In genomic region chr10:16867556-16867955, GRCh38 we compare ENCODE assay signal across 15 cellular contexts. TPM values are rescaled to one million over a fixed set of nuclear protein-coding genes. Genes with fewer than 3 reads are reported as not detected.
DNase-seq lines count a peak whose midpoint lies in the region; ATAC-seq and TF ChIP-seq lines count a peak whose summit lies in the region.
"Had no signal": no experiment of that assay in that cellular context is flagged by ENCODE, and none has a peak within 500 bp of the region (broad histone marks: within the 10 kb centered on the region; RNA-seq: fewer than 3 reads in every experiment).

No MANE protein-coding gene starts in this region.

- no peaks in the 10 kb centered on the region for H3K36me3 Mint-ChIP-seq in endothelial cell (ENCODE audit: low read depth, unreplicated experiment)

- H3K18ac ChIP-seq in mesendoderm (ENCODE audit: low read length), result no peak overlapping the region

- no peaks in the 10 kb centered on the region for H3K9me3 Mint-ChIP-seq in endothelial cell (ENCODE audit: unreplicated experiment)

- H3K36me3 ChIP-seq in mesendoderm (ENCODE audit: control insufficient read depth, insufficient read depth, low read length), result no peaks in the 10 kb centered on the region
- H3K36me3 ChIP-seq: BLaER1, MG63, pancreas, suprapubic skin, WERI-Rb-1 had no signal

- ATAC-seq in GM21717 (IDR thresholded peaks at IDR 0.05; ENCODE audit: unreplicated experiment) (no peak), GM18517 (IDR thresholded peaks at IDR 0.05; ENCODE audit: unreplicated experiment) (no peak)
- ATAC-seq: left ventricle myocardium superior, pancreas had no signal

- no peak overlapping the region for H2BK5ac ChIP-seq in mesendoderm (ENCODE audit: low read length)

- no peak for TF ChIP-seq CTCF in endothelial cell (IDR thresholded peaks at IDR 0.05; ENCODE audit: unreplicated experiment)

- H3K27ac ChIP-seq in mesendoderm (ENCODE audit: low read depth, low read length), result peak overlapping the region; percentile 17
- H3K27ac ChIP-seq: BLaER1, pancreas, suprapubic skin, WERI-Rb-1 had no signal

- no CpG with 5 or more reads among the region's 2 CpGs for WGBS in mesendoderm (ENCODE audit: extremely low coverage, insufficient coverage, low lambda C conversion rate)

- DNase-seq in Caki2 (ENCODE audit: low read depth) (peak; percentile 46), M059J (ENCODE audit: low read depth) (peak; percentile 80), endothelial cell (ENCODE audit: low spot score) (no peak), mesendoderm (peak; percentile 42), NCI-H446 (lab: John Stamatoyannopoulos, UW) (no peak), GDM1 (lab: John Stamatoyannopoulos, UW) (no peak)
- DNase-seq: left ventricle myocardium superior, MG63, NCI-H446 treated with DMSO at 0.1 percent for 48 hours, pancreas, WERI-Rb-1 had no signal

- H3K79me2 ChIP-seq in mesendoderm (ENCODE audit: control insufficient read depth, insufficient read depth, low read length), result no peaks in the 10 kb centered on the region

- H3K27ac Mint-ChIP-seq in endothelial cell (ENCODE audit: unreplicated experiment), result peak overlapping the region; percentile 58

- H4K5ac ChIP-seq in mesendoderm (ENCODE audit: low read length), result no peak overlapping the region

- H3K23ac ChIP-seq in mesendoderm (ENCODE audit: low read length), result no peak overlapping the region

- no peak overlapping the region for H3K4me2 ChIP-seq in mesendoderm (ENCODE audit: low read length)
- H3K4me2 ChIP-seq: BLaER1 had no signal

- no peak overlapping the region for H2BK15ac ChIP-seq in mesendoderm (replicated peaks; ENCODE audit: low read depth)

- no peaks in the 10 kb centered on the region for H3K79me1 ChIP-seq in mesendoderm (ENCODE audit: low read length)

- no peak overlapping the region for H3K4ac ChIP-seq in mesendoderm (ENCODE audit: low read depth, low read length)

- no peak overlapping the region for H3K9ac ChIP-seq in mesendoderm (ENCODE audit: low read length)
- H3K9ac ChIP-seq: BLaER1 had no signal

- peaks cover 3% of the 10 kb centered on the region for H3K27me3 Mint-ChIP-seq in endothelial cell (ENCODE audit: unreplicated experiment)

- H3K27me3 ChIP-seq in mesendoderm (ENCODE audit: insufficient read depth, low read length, poor library complexity), result no peaks in the 10 kb centered on the region
- H3K27me3 ChIP-seq: BLaER1, MG63, pancreas, suprapubic skin had no signal

- no peak overlapping the region for H3K4me3 Mint-ChIP-seq in endothelial cell (ENCODE audit: unreplicated experiment)

- H2AK5ac ChIP-seq in mesendoderm (ENCODE audit: low read length), result no peak overlapping the region

- no peak overlapping the region for H2BK120ac ChIP-seq in mesendoderm (ENCODE audit: low read depth, low read length)

- no peak overlapping the region for H3K56ac ChIP-seq in mesendoderm (ENCODE audit: low read length)

- H3K4me3 ChIP-seq in mesendoderm (ENCODE audit: low read length), result no peak overlapping the region
- H3K4me3 ChIP-seq: BLaER1, MG63, pancreas, suprapubic skin had no signal

- no peaks in the 10 kb centered on the region for H3K4me1 ChIP-seq in mesendoderm (ENCODE audit: control insufficient read depth, low read depth, low read length)
- H3K4me1 ChIP-seq: pancreas, suprapubic skin had no signal

- peaks cover 26% of the 10 kb centered on the region for H3K4me1 Mint-ChIP-seq in endothelial cell (ENCODE audit: unreplicated experiment)

- in situ Hi-C loops in Caki2 (cut with HindIII; ENCODE audit: low pct_unique_long_range_greater_than_20kb, low sequenced_read_pairs), result no loop called here

- no peak overlapping the region for H4K8ac ChIP-seq in mesendoderm (ENCODE audit: low read depth, low read length)

RNA-seq across cellular contexts. Expression of gene RSU1, which starts 50.3 kb away (rescaled TPM):
- total RNA-seq in Caki2 (2014; rRNA removed; shearing (Covaris generic); ENCODE audit: low replicate concordance), result 12.6 and 17.3 TPM in 2 replicates
- 73.1 and 77.5 TPM in 2 replicates for total RNA-seq in M059J (2014; rRNA removed; shearing (Covaris generic))
- total RNA-seq in endothelial cell (ENCODE audit: unreplicated experiment), result 118 TPM
- polyA plus RNA-seq in mesendoderm (2013, experiment 1 of 2), result 98.5 TPM
- polyA plus RNA-seq in mesendoderm (2013, experiment 2 of 2), result 104 TPM

Comparison
In these comparisons a context has a peak if more than half of its experiments do, and no peak if none do; other contexts are left out.
1. DNase-seq: peak in Caki2 (single experiment), M059J (single experiment) and mesendoderm (single experiment); none in endothelial cell (single experiment), NCI-H446 (0 of 2) and GDM1 (single experiment).